In the genomic region with DNA sequence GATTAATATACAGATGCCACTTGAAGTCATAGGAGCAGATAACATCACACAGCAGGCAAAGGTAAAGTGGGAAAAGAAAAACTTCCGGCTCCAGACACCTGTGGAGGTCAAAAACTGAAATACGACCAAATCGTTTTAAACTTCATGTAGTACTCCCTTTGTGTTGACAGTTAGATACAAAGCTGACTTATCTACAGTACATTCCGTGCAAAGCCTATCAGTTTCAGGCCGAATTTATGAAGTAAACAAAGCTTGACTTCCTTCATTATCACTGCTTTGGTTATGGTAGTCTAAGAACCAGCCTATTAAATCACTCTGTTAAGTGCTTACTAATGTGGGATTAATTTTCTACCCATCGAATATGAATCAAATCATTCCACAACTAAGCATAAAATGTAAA, we compare ENCODE assay signal across 19 cellular contexts.
DNase-seq lines count a peak whose midpoint lies in the region; ATAC-seq and TF ChIP-seq lines count a peak whose summit lies in the region.
"Had no signal": no experiment of that assay in that cellular context is flagged by ENCODE, and none has a peak within 500 bp of the region (broad histone marks: within the 10 kb centered on the region; RNA-seq: fewer than 3 reads in every experiment).

No MANE protein-coding gene starts in this region.

- DNase-seq in OCI-M1 (lab: John Stamatoyannopoulos, UW): peak; percentile 14
- DNase-seq in choroid plexus epithelial cell (ENCODE audit: low read depth): peak; percentile 17
- peak; percentile 43 for DNase-seq in left kidney (ENCODE audit: low read depth, low spot score)
- no peak for DNase-seq in activated T-cell treated with anti-CD3 and anti-CD28 coated beads, Interleukin-2, amount 50 U/mL, for 1 hour
- DNase-seq in AG20443 (ENCODE audit: low spot score): no peak
- no peak for DNase-seq in KBM-7
- DNase-seq: ACHN; AML-193; CD4-positive, alpha-beta memory T cell; DMS153; DMS79; GDM1; HCEC 1CT; IMR-90 had no signal

- no peak overlapping the region for H3K4me3 ChIP-seq in choroid plexus epithelial cell (ENCODE audit: low read depth, low read length)
- H3K4me3 ChIP-seq: GM23338 had no signal

- H3K27ac ChIP-seq in VCaP: peak overlapping the region; percentile 48
- H3K27ac ChIP-seq: C4-2B, HL-60 had no signal

- TF ChIP-seq CTCF in VCaP (conservative IDR thresholded peaks at IDR 0.05) (no peak), choroid plexus epithelial cell (conservative IDR thresholded peaks at IDR 0.05; ENCODE audit: low read depth, low read length) (no peak)

- in situ Hi-C loops in KBM-7 (cut with MboI; ENCODE audit: low pct_unique_long_range_greater_than_20kb, low sequenced_read_pairs): no loop called here

- no peak for ATAC-seq in HG02678 (IDR thresholded peaks at IDR 0.05; ENCODE audit: unreplicated experiment)
- ATAC-seq: GM23338 had no signal

Comparison
In these comparisons a context has a peak if more than half of its experiments do, and no peak if none do; other contexts are left out.
1. DNase-seq: peak in OCI-M1 (single experiment), choroid plexus epithelial cell (single experiment) and left kidney (single experiment); none in activated T-cell treated with anti-CD3 and anti-CD28 coated beads, Interleukin-2, amount 50 U/mL, for 1 hour (single experiment), AG20443 (single experiment) and KBM-7 (single experiment).